Comparison of ENCODE assay signal across 25 cellular contexts in the genomic region with DNA sequence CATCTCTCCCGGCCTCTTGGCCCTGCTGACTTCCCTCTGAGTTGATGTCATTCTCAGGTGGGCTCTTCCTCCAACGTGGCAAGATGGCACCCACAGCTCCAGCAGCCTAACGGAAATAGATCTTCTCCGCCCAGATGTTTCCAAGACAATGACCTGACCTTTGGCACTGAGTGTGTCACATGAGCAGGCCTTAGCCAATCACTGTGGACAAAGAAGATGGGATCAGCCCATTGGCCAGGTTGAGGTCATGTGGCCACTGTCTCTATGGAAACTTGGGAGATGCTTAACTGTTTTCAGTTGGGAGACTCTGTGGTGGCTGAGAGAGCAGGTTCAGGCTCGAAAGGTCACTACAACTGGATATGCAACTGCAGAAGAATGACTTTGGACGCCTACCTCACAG. TPM values are rescaled to one million over a fixed set of nuclear protein-coding genes. Genes with fewer than 3 reads are reported as not detected.
DNase-seq lines count a peak whose midpoint lies in the region; ATAC-seq, FAIRE-seq and TF ChIP-seq lines count a peak whose summit lies in the region.
"Had no signal": no experiment of that assay in that cellular context is flagged by ENCODE, and none has a peak within 500 bp of the region (broad histone marks: within the 10 kb centered on the region; RNA-seq: fewer than 3 reads in every experiment).

No MANE protein-coding gene starts in this region.

- no peaks in the 10 kb centered on the region for H3K27me3 ChIP-seq in HepG2 (ENCODE audit: control insufficient read depth in 1 of 2, insufficient read depth in 2 of 2, low read length in 2 of 2)
- no peaks in the 10 kb centered on the region for H3K27me3 ChIP-seq in right lobe of liver

- no peaks in the 10 kb centered on the region for H3K4me1 ChIP-seq in HepG2 (ENCODE audit: insufficient read depth, low read length)
- H3K4me1 ChIP-seq in right lobe of liver = no peaks in the 10 kb centered on the region

- peak overlapping the region; percentile 40 to 41 for H3K27ac Mint-ChIP-seq in T-cell
- H3K27ac Mint-ChIP-seq in glutamatergic neuron (ENCODE audit: unreplicated experiment) = no peak overlapping the region
- H3K27ac Mint-ChIP-seq: CD8-positive, alpha-beta T cell had no signal

- no peak overlapping the region for H3K4me2 ChIP-seq in HepG2 (ENCODE audit: low read depth, low read length)

- no peaks in the 10 kb centered on the region for H3K9me3 Mint-ChIP-seq in T-cell
- peaks cover 4% of the 10 kb centered on the region for H3K9me3 Mint-ChIP-seq in glutamatergic neuron (ENCODE audit: unreplicated experiment)
- H3K9me3 Mint-ChIP-seq: CD8-positive, alpha-beta T cell had no signal

- intact Hi-C loops in HepG2 (cut with micrococcal nuclease; ENCODE audit: unreplicated experiment) (no loop called here), right lobe of liver (cut with DNase I) (no loop called here)

- in situ Hi-C loops in HepG2 (cut with HindIII; ENCODE audit: extremely low pct_ligation_motif_present, low pct_unique_long_range_greater_than_20kb) = no loop called here

- H3K36me3 Mint-ChIP-seq in T-cell (peaks cover 3% of the 10 kb centered on the region), glutamatergic neuron (ENCODE audit: unreplicated experiment) (no peaks in the 10 kb centered on the region)
- H3K36me3 Mint-ChIP-seq: CD8-positive, alpha-beta T cell had no signal

- H3K27me3 Mint-ChIP-seq in T-cell = no peaks in the 10 kb centered on the region
- no peaks in the 10 kb centered on the region for H3K27me3 Mint-ChIP-seq in glutamatergic neuron (ENCODE audit: unreplicated experiment)

- no peaks in the 10 kb centered on the region for H3K36me3 ChIP-seq in HepG2 (replicated peaks in 1 of 2; ENCODE audit: control insufficient read depth in 1 of 2, insufficient read depth in 2 of 2, low read length in 2 of 2)
- H3K36me3 ChIP-seq in right lobe of liver = no peaks in the 10 kb centered on the region

- H2AFZ ChIP-seq in HepG2 (ENCODE audit: low read length) = no peak overlapping the region

- no peak overlapping the region for H3K4me3 Mint-ChIP-seq in T-cell
- no peak overlapping the region for H3K4me3 Mint-ChIP-seq in glutamatergic neuron (ENCODE audit: unreplicated experiment)
- H3K4me3 Mint-ChIP-seq: CD8-positive, alpha-beta T cell had no signal

- CTCF ChIA-PET in HepG2 (lab: Yijun Ruan, JAX; ENCODE audit: low intra/inter-chr PET ratio, low total read pairs) (no interaction called here), T-cell (lab: Charles Lee) (no interaction called here), HEK293T (lab: Yijun Ruan, JAX) (no interaction called here)

- no peaks in the 10 kb centered on the region for H4K20me1 ChIP-seq in HepG2 (ENCODE audit: insufficient read depth, low read length)

- ATAC-seq in HepG2 (no peak), right lobe of liver (no peak), T-cell (replicated peaks in 1 of 4) (no peak)
- ATAC-seq: CD8-positive, alpha-beta T cell had no signal

- POLR2A ChIA-PET in HepG2 (lab: Yijun Ruan, JAX) (no interaction called here), T-cell (lab: Charles Lee) (interaction anchor here in 1 of 2 donors (0.6 kb wide), 1 partner anchor 148 kb away, joined by 5 read pairs; no protein-coding TSS in a partner anchor), HEK293T (lab: Yijun Ruan, JAX) (no interaction called here)

- 30% methylated on average over 4 of the region's 6 CpGs for WGBS in HepG2 (ENCODE audit: low lambda C conversion rate)
- 56% methylated on average over 6 of the region's 6 CpGs for WGBS in right lobe of liver (ENCODE audit: insufficient coverage, low coverage, low lambda C conversion rate, missing lambda C conversion rate)

- TF ChIP-seq POLR2A in HepG2 (IDR thresholded peaks at IDR 0.05; ENCODE audit: insufficient read depth in 1 of 2, low read depth in 2 of 2, low read length in 2 of 2) = no peak
- no peak for TF ChIP-seq POLR2A in right lobe of liver (IDR thresholded peaks at IDR 0.05)

- no TSS peak for BruUV-seq in HepG2 (replicated peaks; lab: Mats Ljungman, UMichigan)

- H3K27ac ChIP-seq in HepG2 (ENCODE audit: extremely low read length, insufficient read depth, low read length) (no peak overlapping the region), right lobe of liver (no peak overlapping the region)
- H3K27ac ChIP-seq: 22Rv1, SK-N-MC had no signal

- H3K4me3 ChIP-seq in HepG2 (replicated peaks in 1 of 3; ENCODE audit: insufficient read depth in 1 of 3, low read depth in 2 of 3, low read length in 3 of 3) = no peak overlapping the region
- no peak overlapping the region for H3K4me3 ChIP-seq in right lobe of liver
- H3K4me3 ChIP-seq: SK-N-MC had no signal

- no peak for FAIRE-seq in HepG2 (lab: Jason Lieb, UNC)

- peak; percentile 15 for DNase-seq in DMS 273 (lab: John Stamatoyannopoulos, UW; ENCODE audit: unreplicated experiment)
- DNase-seq in DMS 273 treated with DMSO at 0.1 percent for 48 hours (lab: John Stamatoyannopoulos, UW) = no peak
- no peak for DNase-seq in HepG2 (ENCODE audit: low spot score)
- DNase-seq in right lobe of liver = no peak
- DNase-seq in T-cell = no peak
- no peak for DNase-seq in glutamatergic neuron
- DNase-seq in HK-2 (ENCODE audit: unreplicated experiment) = no peak
- DNase-seq in HEK293T (ENCODE audit: extremely low spot score) = no peak
- DNase-seq: C1 segment of cervical spinal cord; CD8-positive, alpha-beta T cell; GDM1; KG1; MV-4-11; NCI-H1694 treated with DMSO at 0.1 percent for 48 hours; NCI-H2081 treated with DMSO at 0.1 percent for 48 hours; NCI-H226; NCI-H510A treated with DMSO at 0.1 percent for 48 hours; NCI-H82; RPMI8226; SHP77 treated with DMSO at 0.1 percent for 48 hours; SW 1271; T-helper 2 cell had no signal

- no peaks in the 10 kb centered on the region for H3K9me3 ChIP-seq in HepG2 (ENCODE audit: low read length)
- no peaks in the 10 kb centered on the region for H3K9me3 ChIP-seq in right lobe of liver

- TF ChIP-seq EP300 in HepG2 (IDR thresholded peaks at IDR 0.05; ENCODE audit: low read depth in 2 of 2, low read length in 2 of 2) (no peak), HepG2 (CRISPR knock-in tag; IDR thresholded peaks at IDR 0.05; ENCODE audit: borderline replicate concordance) (no peak)

- no peaks in the 10 kb centered on the region for H3K79me2 ChIP-seq in HepG2 (ENCODE audit: insufficient read depth, low read length)

- no peak overlapping the region for H3K9ac ChIP-seq in HepG2 (ENCODE audit: insufficient read depth, low read depth, low read length)

- H3K4me1 Mint-ChIP-seq in T-cell (peaks cover 39 to 48% (median 45%) of the 10 kb centered on the region in 3 donors), glutamatergic neuron (ENCODE audit: low read depth, unreplicated experiment) (no peaks in the 10 kb centered on the region)

- TF ChIP-seq CTCF in HepG2 (CRISPR knock-in tag; IDR thresholded peaks at IDR 0.05) = no peak
- no peak for TF ChIP-seq CTCF in right lobe of liver (IDR thresholded peaks at IDR 0.05)
- no peak for TF ChIP-seq CTCF in glutamatergic neuron (IDR thresholded peaks at IDR 0.05; ENCODE audit: partially characterized antibody, unreplicated experiment)

- TF ChIP-seq RAD21 in HepG2 (CRISPR knock-in tag; IDR thresholded peaks at IDR 0.05) = no peak

RNA-seq across cellular contexts. Expression of gene MBD3L2B, which starts 14.9 kb away (rescaled TPM):
- total RNA-seq in HepG2 (2016; rRNA removed; fragmentation: Illumina TruSeq; extraction: Trizol) (not detected in 2 replicates), right lobe of liver (not detected), T-cell (not detected), glutamatergic neuron (ENCODE audit: unreplicated experiment) (1.5 TPM)
- not detected in 2 replicates for total RNA-seq in HepG2 (2016; cell fraction: cytosol; rRNA removed; fragmentation: Illumina TruSeq; extraction: Trizol; ENCODE audit: low read depth)
- total RNA-seq in HepG2 (2016; cell fraction: insoluble cytoplasmic fraction; rRNA removed; fragmentation: Illumina TruSeq; extraction: Trizol) = not detected in 2 replicates
- not detected in 2 replicates for total RNA-seq in HepG2 (2016; cell fraction: membrane; rRNA removed; fragmentation: Illumina TruSeq; extraction: Trizol)
- not detected in 2 replicates for total RNA-seq in HepG2 (2016; cell fraction: nucleus; rRNA removed; fragmentation: Illumina TruSeq; extraction: Trizol)
- not detected in 2 replicates for polyA plus RNA-seq in HepG2 (2011; rRNA removed)
- not detected in 2 replicates for polyA plus RNA-seq in HepG2 (2011; cell fraction: cytosol; rRNA removed)
- not detected in 2 replicates for polyA plus RNA-seq in HepG2 (2011; cell fraction: nucleus; rRNA removed)
- polyA plus RNA-seq in HepG2 (2012) = not detected in 2 replicates
- polyA plus RNA-seq in HepG2 (2016; cell fraction: cytosol; fragmentation: Illumina TruSeq; extraction: Trizol; ENCODE audit: low read depth) = not detected in 2 replicates
- not detected in 2 replicates for polyA plus RNA-seq in HepG2 (2016; cell fraction: insoluble cytoplasmic fraction; fragmentation: Illumina TruSeq; extraction: Trizol; ENCODE audit: low read depth)
- polyA plus RNA-seq in HepG2 (2016; cell fraction: membrane; fragmentation: Illumina TruSeq; extraction: Trizol; ENCODE audit: low read depth) = not detected in 2 replicates
- not detected in 2 replicates for polyA plus RNA-seq in HepG2 (2016; cell fraction: nucleus; fragmentation: Illumina TruSeq; extraction: Trizol; ENCODE audit: insufficient read depth, low read depth)
- polyA minus RNA-seq in HepG2 (2011; rRNA and poly(A)+ RNA removed; ENCODE audit: low replicate concordance) = not detected in 2 replicates
- not detected in 2 replicates for polyA minus RNA-seq in HepG2 (2011; cell fraction: cytosol; rRNA and poly(A)+ RNA removed)
- not detected in 2 replicates for polyA minus RNA-seq in HepG2 (2011; cell fraction: nucleus; rRNA and poly(A)+ RNA removed)
- total RNA-seq: CD8-positive, alpha-beta T cell; H4 had no signal

RNA-seq across cellular contexts. Expression of gene MBD3L5, which starts 24.1 kb away (rescaled TPM):
- total RNA-seq in HepG2 (2016; rRNA removed; fragmentation: Illumina TruSeq; extraction: Trizol) (not detected in 2 replicates), right lobe of liver (not detected), T-cell (not detected), glutamatergic neuron (ENCODE audit: unreplicated experiment) (not detected)
- not detected in 2 replicates for total RNA-seq in HepG2 (2016; cell fraction: cytosol; rRNA removed; fragmentation: Illumina TruSeq; extraction: Trizol; ENCODE audit: low read depth)
- total RNA-seq in HepG2 (2016; cell fraction: insoluble cytoplasmic fraction; rRNA removed; fragmentation: Illumina TruSeq; extraction: Trizol) = not detected in 2 replicates
- total RNA-seq in HepG2 (2016; cell fraction: membrane; rRNA removed; fragmentation: Illumina TruSeq; extraction: Trizol) = not detected in 2 replicates
- not detected in 2 replicates for total RNA-seq in HepG2 (2016; cell fraction: nucleus; rRNA removed; fragmentation: Illumina TruSeq; extraction: Trizol)
- not detected in 2 replicates for polyA plus RNA-seq in HepG2 (2011; rRNA removed)
- not detected in 2 replicates for polyA plus RNA-seq in HepG2 (2011; cell fraction: cytosol; rRNA removed)
- not detected in 2 replicates for polyA plus RNA-seq in HepG2 (2011; cell fraction: nucleus; rRNA removed)
- polyA plus RNA-seq in HepG2 (2012) = not detected in 2 replicates
- not detected in 2 replicates for polyA plus RNA-seq in HepG2 (2016; cell fraction: cytosol; fragmentation: Illumina TruSeq; extraction: Trizol; ENCODE audit: low read depth)
- polyA plus RNA-seq in HepG2 (2016; cell fraction: insoluble cytoplasmic fraction; fragmentation: Illumina TruSeq; extraction: Trizol; ENCODE audit: low read depth) = not detected in 2 replicates
- polyA plus RNA-seq in HepG2 (2016; cell fraction: membrane; fragmentation: Illumina TruSeq; extraction: Trizol; ENCODE audit: low read depth) = not detected in 2 replicates
- polyA plus RNA-seq in HepG2 (2016; cell fraction: nucleus; fragmentation: Illumina TruSeq; extraction: Trizol; ENCODE audit: insufficient read depth, low read depth) = not detected in 2 replicates
- not detected in 2 replicates for polyA minus RNA-seq in HepG2 (2011; rRNA and poly(A)+ RNA removed; ENCODE audit: low replicate concordance)
- polyA minus RNA-seq in HepG2 (2011; cell fraction: cytosol; rRNA and poly(A)+ RNA removed) = not detected in 2 replicates
- not detected in 2 replicates for polyA minus RNA-seq in HepG2 (2011; cell fraction: nucleus; rRNA and poly(A)+ RNA removed)
- total RNA-seq: CD8-positive, alpha-beta T cell; H4 had no signal

RNA-seq across cellular contexts. Expression of gene MBD3L4, which starts 33.7 kb away (rescaled TPM):
- total RNA-seq in HepG2 (2016; rRNA removed; fragmentation: Illumina TruSeq; extraction: Trizol) (not detected in 2 replicates), right lobe of liver (not detected), T-cell (not detected), glutamatergic neuron (ENCODE audit: unreplicated experiment) (not detected)
- not detected in 2 replicates for total RNA-seq in HepG2 (2016; cell fraction: cytosol; rRNA removed; fragmentation: Illumina TruSeq; extraction: Trizol; ENCODE audit: low read depth)
- not detected in 2 replicates for total RNA-seq in HepG2 (2016; cell fraction: insoluble cytoplasmic fraction; rRNA removed; fragmentation: Illumina TruSeq; extraction: Trizol)
- total RNA-seq in HepG2 (2016; cell fraction: membrane; rRNA removed; fragmentation: Illumina TruSeq; extraction: Trizol) = not detected in 2 replicates
- total RNA-seq in HepG2 (2016; cell fraction: nucleus; rRNA removed; fragmentation: Illumina TruSeq; extraction: Trizol) = not detected in 2 replicates
- polyA plus RNA-seq in HepG2 (2011; rRNA removed) = not detected in 2 replicates
- polyA plus RNA-seq in HepG2 (2011; cell fraction: cytosol; rRNA removed) = not detected in 2 replicates
- not detected in 2 replicates for polyA plus RNA-seq in HepG2 (2011; cell fraction: nucleus; rRNA removed)
- polyA plus RNA-seq in HepG2 (2012) = not detected in 2 replicates
- polyA plus RNA-seq in HepG2 (2016; cell fraction: cytosol; fragmentation: Illumina TruSeq; extraction: Trizol; ENCODE audit: low read depth) = not detected in 2 replicates
- not detected in 2 replicates for polyA plus RNA-seq in HepG2 (2016; cell fraction: insoluble cytoplasmic fraction; fragmentation: Illumina TruSeq; extraction: Trizol; ENCODE audit: low read depth)
- polyA plus RNA-seq in HepG2 (2016; cell fraction: membrane; fragmentation: Illumina TruSeq; extraction: Trizol; ENCODE audit: low read depth) = not detected in 2 replicates
- polyA plus RNA-seq in HepG2 (2016; cell fraction: nucleus; fragmentation: Illumina TruSeq; extraction: Trizol; ENCODE audit: insufficient read depth, low read depth) = not detected in 2 replicates
- polyA minus RNA-seq in HepG2 (2011; rRNA and poly(A)+ RNA removed; ENCODE audit: low replicate concordance) = not detected in 2 replicates
- polyA minus RNA-seq in HepG2 (2011; cell fraction: cytosol; rRNA and poly(A)+ RNA removed) = not detected in 2 replicates
- not detected in 2 replicates for polyA minus RNA-seq in HepG2 (2011; cell fraction: nucleus; rRNA and poly(A)+ RNA removed)
- total RNA-seq: CD8-positive, alpha-beta T cell; H4 had no signal

RNA-seq across cellular contexts. Expression of gene MBD3L2, which starts 42.8 kb away (rescaled TPM):
- total RNA-seq in HepG2 (2016; rRNA removed; fragmentation: Illumina TruSeq; extraction: Trizol) = not detected in 2 replicates
- not detected in 2 replicates for total RNA-seq in HepG2 (2016; cell fraction: cytosol; rRNA removed; fragmentation: Illumina TruSeq; extraction: Trizol; ENCODE audit: low read depth)
- not detected in 2 replicates for total RNA-seq in HepG2 (2016; cell fraction: insoluble cytoplasmic fraction; rRNA removed; fragmentation: Illumina TruSeq; extraction: Trizol)
- not detected in 2 replicates for total RNA-seq in HepG2 (2016; cell fraction: membrane; rRNA removed; fragmentation: Illumina TruSeq; extraction: Trizol)
- not detected in 2 replicates for total RNA-seq in HepG2 (2016; cell fraction: nucleus; rRNA removed; fragmentation: Illumina TruSeq; extraction: Trizol)
- polyA plus RNA-seq in HepG2 (2011; rRNA removed) = not detected in 2 replicates
- not detected in 2 replicates for polyA plus RNA-seq in HepG2 (2011; cell fraction: cytosol; rRNA removed)
- not detected in 2 replicates for polyA plus RNA-seq in HepG2 (2011; cell fraction: nucleus; rRNA removed)
- not detected in 2 replicates for polyA plus RNA-seq in HepG2 (2012)
- not detected in 2 replicates for polyA plus RNA-seq in HepG2 (2016; cell fraction: cytosol; fragmentation: Illumina TruSeq; extraction: Trizol; ENCODE audit: low read depth)
- not detected in 2 replicates for polyA plus RNA-seq in HepG2 (2016; cell fraction: insoluble cytoplasmic fraction; fragmentation: Illumina TruSeq; extraction: Trizol; ENCODE audit: low read depth)
- not detected in 2 replicates for polyA plus RNA-seq in HepG2 (2016; cell fraction: membrane; fragmentation: Illumina TruSeq; extraction: Trizol; ENCODE audit: low read depth)
- polyA plus RNA-seq in HepG2 (2016; cell fraction: nucleus; fragmentation: Illumina TruSeq; extraction: Trizol; ENCODE audit: insufficient read depth, low read depth) = not detected in 2 replicates
- polyA minus RNA-seq in HepG2 (2011; rRNA and poly(A)+ RNA removed; ENCODE audit: low replicate concordance) = not detected in 2 replicates
- polyA minus RNA-seq in HepG2 (2011; cell fraction: cytosol; rRNA and poly(A)+ RNA removed) = not detected in 2 replicates
- polyA minus RNA-seq in HepG2 (2011; cell fraction: nucleus; rRNA and poly(A)+ RNA removed) = not detected in 2 replicates
- total RNA-seq in right lobe of liver = not detected
- not detected for total RNA-seq in T-cell
- total RNA-seq in glutamatergic neuron (ENCODE audit: unreplicated experiment) = 1.5 TPM
- total RNA-seq: CD8-positive, alpha-beta T cell; H4 had no signal

RNA-seq across cellular contexts. Expression of gene MBD3L3, which starts 52.2 kb away (rescaled TPM):
- total RNA-seq in HepG2 (2016; rRNA removed; fragmentation: Illumina TruSeq; extraction: Trizol) (not detected in 2 replicates), right lobe of liver (not detected), T-cell (not detected), glutamatergic neuron (ENCODE audit: unreplicated experiment) (1.3 TPM)
- not detected in 2 replicates for total RNA-seq in HepG2 (2016; cell fraction: cytosol; rRNA removed; fragmentation: Illumina TruSeq; extraction: Trizol; ENCODE audit: low read depth)
- not detected in 2 replicates for total RNA-seq in HepG2 (2016; cell fraction: insoluble cytoplasmic fraction; rRNA removed; fragmentation: Illumina TruSeq; extraction: Trizol)
- total RNA-seq in HepG2 (2016; cell fraction: membrane; rRNA removed; fragmentation: Illumina TruSeq; extraction: Trizol) = not detected in 2 replicates
- total RNA-seq in HepG2 (2016; cell fraction: nucleus; rRNA removed; fragmentation: Illumina TruSeq; extraction: Trizol) = not detected in 2 replicates
- polyA plus RNA-seq in HepG2 (2011; rRNA removed) = not detected in 2 replicates
- not detected in 2 replicates for polyA plus RNA-seq in HepG2 (2011; cell fraction: cytosol; rRNA removed)
- polyA plus RNA-seq in HepG2 (2011; cell fraction: nucleus; rRNA removed) = not detected in 2 replicates
- not detected in 2 replicates for polyA plus RNA-seq in HepG2 (2012)
- not detected in 2 replicates for polyA plus RNA-seq in HepG2 (2016; cell fraction: cytosol; fragmentation: Illumina TruSeq; extraction: Trizol; ENCODE audit: low read depth)
- not detected in 2 replicates for polyA plus RNA-seq in HepG2 (2016; cell fraction: insoluble cytoplasmic fraction; fragmentation: Illumina TruSeq; extraction: Trizol; ENCODE audit: low read depth)
- polyA plus RNA-seq in HepG2 (2016; cell fraction: membrane; fragmentation: Illumina TruSeq; extraction: Trizol; ENCODE audit: low read depth) = not detected in 2 replicates
- polyA plus RNA-seq in HepG2 (2016; cell fraction: nucleus; fragmentation: Illumina TruSeq; extraction: Trizol; ENCODE audit: insufficient read depth, low read depth) = not detected in 2 replicates
- not detected in 2 replicates for polyA minus RNA-seq in HepG2 (2011; rRNA and poly(A)+ RNA removed; ENCODE audit: low replicate concordance)
- polyA minus RNA-seq in HepG2 (2011; cell fraction: cytosol; rRNA and poly(A)+ RNA removed) = not detected in 2 replicates
- not detected in 2 replicates for polyA minus RNA-seq in HepG2 (2011; cell fraction: nucleus; rRNA and poly(A)+ RNA removed)
- total RNA-seq: CD8-positive, alpha-beta T cell; H4 had no signal
